10 cellular contexts compared by ENCODE assay signal in genomic region chr11:69482322-69482721, GRCh38. TPM values are rescaled to one million over a fixed set of nuclear protein-coding genes. Genes with fewer than 3 reads are reported as not detected.
"Had no signal": no experiment of that assay in that cellular context is flagged by ENCODE, and none has a peak within 500 bp of the region (broad histone marks: within the 10 kb centered on the region; RNA-seq: fewer than 3 reads in every experiment).

No MANE protein-coding gene starts in this region.

- H3K9ac ChIP-seq: GM23248 had no signal

- H2AFZ ChIP-seq: GM23248 had no signal

- H3K27ac Mint-ChIP-seq: H9, HFFc6 had no signal

- H3K27ac ChIP-seq: GM23248, HL-60 had no signal

- H3K4me3 Mint-ChIP-seq: H9, HFFc6 had no signal

- DNase-seq: GM23248, GOT3, H9, HCEC 1CT, HFFc6, IMR-90, KBM-7 had no signal

- H3K9me3 Mint-ChIP-seq: H9, HFFc6 had no signal

- H3K4me3 ChIP-seq: GM23248 had no signal

- FAIRE-seq: H54 had no signal

RNA-seq across cellular contexts. Expression of gene LINC01488, which starts 0.9 kb away (rescaled TPM):
- total RNA-seq: GM23248, H9, HFFc6, HT1080, IMR-90 had no signal
- polyA plus RNA-seq: GM23248, IMR-90 had no signal
